Comparison of ENCODE assay signal across 6 cellular contexts in the genomic region with DNA sequence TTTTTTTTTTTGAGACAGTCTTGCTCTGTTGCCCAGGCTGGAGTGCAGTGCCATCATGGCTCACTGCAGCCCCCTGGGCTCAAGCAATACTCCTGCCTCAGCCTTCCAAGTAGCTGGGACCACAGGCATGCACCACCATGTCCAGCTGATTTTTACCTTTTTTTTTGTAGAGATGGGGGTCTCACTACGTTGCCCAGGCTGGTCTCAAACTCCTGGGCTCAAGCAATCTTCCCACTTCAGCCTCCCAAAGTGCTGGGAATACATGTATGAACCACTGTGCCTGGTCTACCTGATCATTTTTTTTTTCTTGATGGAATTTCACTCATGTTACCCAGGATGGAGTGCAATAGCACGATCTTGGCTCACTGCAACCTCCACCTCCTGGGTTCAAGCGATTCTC. TPM values are rescaled to one million over a fixed set of nuclear protein-coding genes. Genes with fewer than 3 reads are reported as not detected.
"Had no signal": no experiment of that assay in that cellular context is flagged by ENCODE, and none has a peak within 500 bp of the region (broad histone marks: within the 10 kb centered on the region; RNA-seq: fewer than 3 reads in every experiment).

No MANE protein-coding gene starts in this region.

RNA-seq across cellular contexts. Expression of a gene that starts 22.0 kb away (rescaled TPM):
- total RNA-seq: epithelial cell of proximal tubule, foreskin keratinocyte, frontal cortex, natural killer cell had no signal
- polyA plus RNA-seq: foreskin keratinocyte; mammary epithelial cell; naive thymus-derived CD4-positive, alpha-beta T cell had no signal

RNA-seq across cellular contexts. Expression of a gene that starts 31.1 kb away (rescaled TPM):
- polyA plus RNA-seq: naive thymus-derived CD4-positive, alpha-beta T cell had no signal
